Comparison of ENCODE assay signal across 1 cellular context in genomic region chr15:35151782-35152181, GRCh38.
TF ChIP-seq lines count a peak whose summit lies in the region.

No MANE protein-coding gene starts in this region.

TF ChIP-seq in K562, 482 proteins besides CTCF, POLR2A, EP300 and RAD21 (continued from another document):
- TF ChIP-seq ZNF518B (CRISPR knock-in tag; IDR thresholded peaks at IDR 0.05): no peak
- no peak for TF ChIP-seq ZBTB40 (IDR thresholded peaks at IDR 0.05)
- TF ChIP-seq ZBTB40 (CRISPR knock-in tag; IDR thresholded peaks at IDR 0.05): no peak
TF ChIP-seq in K562: peak in this region for 0.
